Comparison of ENCODE assay signal across 24 cellular contexts in the genomic region with DNA sequence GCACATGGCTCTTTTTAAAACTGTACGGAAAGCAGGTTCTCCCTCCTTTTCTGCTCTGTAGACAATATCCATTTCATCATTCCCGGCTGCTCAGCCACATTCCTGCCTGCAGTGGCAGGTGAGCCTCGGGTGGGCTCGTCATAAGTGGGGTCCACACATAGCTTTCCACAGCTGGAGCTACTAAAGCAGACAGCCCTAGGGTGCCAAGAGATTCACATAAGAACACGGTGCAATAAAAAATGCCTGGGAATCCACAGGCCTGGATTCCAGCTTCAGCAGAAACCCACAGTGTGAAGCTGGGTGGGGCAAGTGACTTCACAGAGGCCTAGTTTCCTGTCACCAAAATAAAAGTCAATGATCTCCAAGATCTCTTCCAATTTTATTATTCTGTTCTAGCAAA.
"Had no signal": no experiment of that assay in that cellular context is flagged by ENCODE, and none has a peak within 500 bp of the region (broad histone marks: within the 10 kb centered on the region; RNA-seq: fewer than 3 reads in every experiment).

No MANE protein-coding gene starts in this region.

- DNase-seq: hippocampal formation; left ventricle myocardium inferior; midbrain; mucosa of descending colon; naive thymus-derived CD8-positive, alpha-beta T cell; nucleus accumbens; pancreas; posterior cingulate gyrus; retina; right cardiac atrium; small intestine; spleen; stimulated activated CD4-positive, alpha-beta T cell treated with anti-CD3 and anti-CD28 coated beads, Interleukin-4, amount 100 ng/mL, for 4 hours; stimulated activated CD8-positive, alpha-beta memory T cell treated with anti-CD3 and anti-CD28 coated beads, Interleukin-4, amount 100 ng/mL, for 48 hours; stimulated activated naive CD8-positive, alpha-beta T cell treated with anti-CD3 and anti-CD28 coated beads, Interleukin-15, Interleukin-2, amounts not matched to agents 100 U/mL and 50 U/mL, for 24 hours; stomach; testis; thyroid gland; transverse colon; upper lobe of left lung had no signal

- H3K4me3 ChIP-seq: left ventricle myocardium inferior, mucosa of descending colon, pancreas, prostate gland, spleen, stomach, testis, thyroid gland, transverse colon, upper lobe of left lung, vagina had no signal

- FAIRE-seq: pancreas, small intestine had no signal

- H3K9me3 ChIP-seq: left ventricle myocardium inferior, mucosa of descending colon, pancreas, prostate gland, spleen, stomach, testis, thyroid gland, transverse colon, upper lobe of left lung, vagina had no signal

- H3K4me1 ChIP-seq: pancreas, prostate gland, spleen, stomach, testis, thyroid gland, transverse colon, upper lobe of left lung, vagina had no signal

- H3K27me3 ChIP-seq: pancreas, spleen, stomach, testis, thyroid gland, transverse colon, upper lobe of left lung, vagina had no signal

- H3K27ac ChIP-seq: pancreas, prostate gland, spleen, stomach, testis, thyroid gland, transverse colon, upper lobe of left lung, vagina had no signal

- H3K36me3 ChIP-seq: left ventricle myocardium inferior, pancreas, prostate gland, spleen, stomach, thyroid gland, transverse colon, upper lobe of left lung, vagina had no signal

- ATAC-seq: mucosa of descending colon; naive thymus-derived CD8-positive, alpha-beta T cell; pancreas; sciatic nerve; stimulated activated memory B cell treated with anti-CD40 and anti-IgM and Interleukin-4, amounts not matched to agents 10 μg/mL and 1 μg/mL and 100 μg/mL, for 72 hours; stimulated activated naive CD8-positive, alpha-beta T cell treated with anti-CD3 and anti-CD28 coated beads, Interleukin-15, Interleukin-2, amounts not matched to agents 100 U/mL and 50 U/mL, for 24 hours had no signal
